8 cellular contexts compared by ENCODE assay signal in the genomic region with DNA sequence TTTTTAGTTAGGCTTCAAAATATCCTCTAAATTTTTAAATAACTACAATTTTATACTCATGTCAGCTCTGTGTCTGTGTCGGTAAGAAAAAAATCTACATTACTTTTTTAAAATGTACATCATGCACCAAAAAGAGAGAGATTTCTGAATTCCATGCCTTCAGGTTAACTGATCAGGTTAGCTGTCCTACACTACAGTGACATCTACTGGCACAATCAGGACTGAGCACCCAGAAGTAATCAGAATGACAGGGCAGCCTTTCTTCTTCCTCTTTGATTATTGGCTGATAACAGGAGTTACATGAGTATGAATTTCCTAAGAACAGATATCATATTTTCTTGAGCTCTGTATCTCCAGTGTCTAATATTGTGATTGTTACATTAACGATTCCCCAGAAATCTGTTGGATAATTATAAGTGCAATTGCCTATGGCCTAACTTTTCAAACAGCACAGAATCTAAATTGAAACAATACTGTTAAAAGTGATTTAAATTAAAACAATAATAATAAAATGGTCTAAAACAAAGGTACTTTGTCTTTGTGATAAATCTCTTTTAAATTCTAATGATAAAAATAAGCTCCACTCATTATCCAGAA. TPM values are rescaled to one million over a fixed set of nuclear protein-coding genes. Genes with fewer than 3 reads are reported as not detected.
DNase-seq lines count a peak whose midpoint lies in the region; TF ChIP-seq lines count a peak whose summit lies in the region.

No MANE protein-coding gene starts in this region.

- H3K79me2 ChIP-seq in OCI-LY3 (ENCODE audit: low read length) = no peaks in the 10 kb centered on the region
- H3K79me2 ChIP-seq in osteoblast (ENCODE audit: insufficient read depth, low read length) = no peaks in the 10 kb centered on the region

- no peak overlapping the region for H3K4me2 ChIP-seq in OCI-LY3 (ENCODE audit: low read length)
- H3K4me2 ChIP-seq in osteoblast (ENCODE audit: insufficient read depth, low read length) = no peak overlapping the region

- DNase-seq in BJ (ENCODE audit: low read depth) (no peak), GM19238 (ENCODE audit: insufficient read length, low spot score) (peak; percentile 27), HT1080 (ENCODE audit: low read depth) (peak; percentile 59), fibroblast of villous mesenchyme (ENCODE audit: low read depth) (peak; percentile 73), osteoblast (ENCODE audit: insufficient read length, low spot score, missing footprints) (peak; percentile 32), posterior vena cava (ENCODE audit: low spot score) (no peak)
- DNase-seq in activated T-cell treated with anti-CD3 and anti-CD28 coated beads, Interleukin-2, amount 50 U/mL, for 48 hours = peak; percentile 52 to 64

- intact Hi-C loops in posterior vena cava (cut with DNase I) = no loop called here

- no peaks in the 10 kb centered on the region for H3K27me3 ChIP-seq in BJ (ENCODE audit: control insufficient read depth, insufficient read depth, low read length)
- no peaks in the 10 kb centered on the region for H3K27me3 ChIP-seq in OCI-LY3 (ENCODE audit: low read depth, low read length)
- H3K27me3 ChIP-seq in osteoblast (ENCODE audit: insufficient read depth, low read length) = no peaks in the 10 kb centered on the region

- TF ChIP-seq CTCF in BJ (IDR thresholded peaks at IDR 0.05; ENCODE audit: insufficient read depth, low read depth, low read length) = peak; percentile 84
- TF ChIP-seq CTCF in OCI-LY3 (IDR thresholded peaks at IDR 0.05; ENCODE audit: low read depth, low read length) = peak; percentile 86
- TF ChIP-seq CTCF in fibroblast of villous mesenchyme (IDR thresholded peaks at IDR 0.05; ENCODE audit: insufficient read depth, low read depth, low read length) = peak; percentile 95
- peak; percentile 94 for TF ChIP-seq CTCF in osteoblast (IDR thresholded peaks at IDR 0.05; ENCODE audit: extremely low read depth, low read depth, low read length)

- no peak overlapping the region for H3K9ac ChIP-seq in OCI-LY3 (ENCODE audit: low read length)

- H4K20me1 ChIP-seq in OCI-LY3 (ENCODE audit: insufficient read depth, low read length) = no peaks in the 10 kb centered on the region
- H4K20me1 ChIP-seq in osteoblast (ENCODE audit: insufficient read depth, low read length) = no peaks in the 10 kb centered on the region

- H3K4me3 ChIP-seq in BJ (ENCODE audit: low read depth, low read length) (no peak overlapping the region), OCI-LY3 (ENCODE audit: low read length) (no peak overlapping the region), fibroblast of villous mesenchyme (ENCODE audit: low read depth, low read length) (no peak overlapping the region), osteoblast (ENCODE audit: insufficient read depth, low read length) (no peak overlapping the region)

- H2AFZ ChIP-seq in OCI-LY3 (ENCODE audit: low read depth, low read length) = no peak overlapping the region
- H2AFZ ChIP-seq in osteoblast (ENCODE audit: low read length) = no peak overlapping the region

- H3K4me1 ChIP-seq in OCI-LY3 (ENCODE audit: low read length) = no peaks in the 10 kb centered on the region
- peaks cover 13% of the 10 kb centered on the region for H3K4me1 ChIP-seq in osteoblast (ENCODE audit: insufficient read depth, low read length)

- H3K36me3 ChIP-seq in BJ (ENCODE audit: control insufficient read depth, insufficient read depth, low read length) (no peaks in the 10 kb centered on the region), OCI-LY3 (replicated peaks; ENCODE audit: low read depth, low read length) (no peaks in the 10 kb centered on the region), osteoblast (ENCODE audit: insufficient read depth, low read length) (no peaks in the 10 kb centered on the region)

- CTCF ChIA-PET in BJ (lab: Yijun Ruan, JAX) = interaction anchor here (0.6 to 3.8 kb wide), 34 partner anchors 11 to 500 kb away, joined by 3 to 61 read pairs (median 5); partner anchors contain the start of gene IL6

- H3K9me3 ChIP-seq in OCI-LY3 (ENCODE audit: insufficient read depth, low read length) (no peaks in the 10 kb centered on the region), osteoblast (ENCODE audit: low read depth, low read length) (no peaks in the 10 kb centered on the region)

- POLR2A ChIA-PET in BJ (lab: Charles Lee) = no interaction called here

- H3K27ac ChIP-seq in OCI-LY3 (ENCODE audit: low read length) = no peak overlapping the region
- H3K27ac ChIP-seq in osteoblast (ENCODE audit: low read depth, low read length) = no peak overlapping the region

RNA-seq across cellular contexts. Expression of gene HYCC1, which starts 41.8 kb away (rescaled TPM):
- polyA plus RNA-seq in BJ (2011; rRNA removed) = 39.3 and 69.6 TPM in 2 replicates
- polyA minus RNA-seq in BJ (2011; rRNA and poly(A)+ RNA removed) = 32.3 and 34.1 TPM in 2 replicates
- 24.7 and 41.1 TPM in 2 replicates for total RNA-seq in HT1080 (2014; rRNA removed; shearing (Covaris generic))
- polyA plus RNA-seq in HT1080 (2015; cell fraction: cytosol; rRNA removed) = 24.6 and 30.6 TPM in 2 replicates
- polyA plus RNA-seq in HT1080 (2015; cell fraction: nucleus; rRNA removed) = 24.5 and 32.8 TPM in 2 replicates
- total RNA-seq in fibroblast of villous mesenchyme = 59.3 and 69.1 TPM in 2 replicates
- 103 and 121 TPM in 2 replicates for total RNA-seq in osteoblast
- total RNA-seq in posterior vena cava = 100 to 1,000 TPM in 1 of 2 donors, 10 to 100 TPM in 1; 76.4 to 112 TPM

RNA-seq across cellular contexts. Expression of gene KLHL7, which starts 49.9 kb away (rescaled TPM):
- polyA plus RNA-seq in BJ (2011; rRNA removed) = 14.8 and 31.7 TPM in 2 replicates
- polyA minus RNA-seq in BJ (2011; rRNA and poly(A)+ RNA removed) = 8.6 and 11.7 TPM in 2 replicates
- 21.4 and 25.6 TPM in 2 replicates for total RNA-seq in HT1080 (2014; rRNA removed; shearing (Covaris generic))
- polyA plus RNA-seq in HT1080 (2015; cell fraction: cytosol; rRNA removed) = 30.5 and 31.0 TPM in 2 replicates
- polyA plus RNA-seq in HT1080 (2015; cell fraction: nucleus; rRNA removed) = 19.5 and 21.7 TPM in 2 replicates
- total RNA-seq in fibroblast of villous mesenchyme (27.6 and 34.1 TPM in 2 replicates), osteoblast (44.2 and 44.5 TPM in 2 replicates), posterior vena cava (10 to 100 TPM; 26.0 to 28.6 TPM)

Comparison
In these comparisons a context has a peak if more than half of its experiments do, and no peak if none do; other contexts are left out.
1. DNase-seq: peak in GM19238 (single experiment), HT1080 (single experiment), activated T-cell treated with anti-CD3 and anti-CD28 coated beads, Interleukin-2, amount 50 U/mL, for 48 hours (2 of 2), fibroblast of villous mesenchyme (single experiment) and osteoblast (single experiment); none in BJ (single experiment) and posterior vena cava (single experiment).
2. Peak in every context shown above with its lines, with median percentiles within 50 percentile points of each other: CTCF ChIP-seq.